1 cellular context compared by ENCODE assay signal in genomic region chr17:51085150-51085805, GRCh38.
TF ChIP-seq lines count a peak whose summit lies in the region.

No MANE protein-coding gene starts in this region.

TF ChIP-seq in SK-N-SH, 30 proteins besides CTCF, POLR2A, EP300 and RAD21:
- no peak; the same call in 1 of the 2 replicates for TF ChIP-seq FOXM1 (IDR thresholded peaks at IDR 0.05; ENCODE audit: low read depth)
- peak; percentile 15; the same call in 1 of the 2 replicates for TF ChIP-seq POLR2AphosphoS5 (IDR thresholded peaks at IDR 0.05; ENCODE audit: low read depth, low read length)
- no peak for TF ChIP-seq SIN3A (IDR thresholded peaks at IDR 0.05; ENCODE audit: borderline replicate concordance, low read depth, low read length)
- TF ChIP-seq USF1 (IDR thresholded peaks at IDR 0.05; ENCODE audit: borderline replicate concordance, low read depth), result no peak
- peak; percentile 64 for TF ChIP-seq TCF12 (IDR thresholded peaks at IDR 0.05)
- TF ChIP-seq FOSL2 (IDR thresholded peaks at IDR 0.05; ENCODE audit: borderline replicate concordance, low read depth), result peak; percentile 52
- TF ChIP-seq JUND (IDR thresholded peaks at IDR 0.05), result peak; percentile 51; the same call in 1 of the 2 replicates
- TF ChIP-seq NFIC (IDR thresholded peaks at IDR 0.05; ENCODE audit: borderline replicate concordance), result peak; percentile 35; the same call in 1 of the 2 replicates
- TF ChIP-seq, protein P1, sequence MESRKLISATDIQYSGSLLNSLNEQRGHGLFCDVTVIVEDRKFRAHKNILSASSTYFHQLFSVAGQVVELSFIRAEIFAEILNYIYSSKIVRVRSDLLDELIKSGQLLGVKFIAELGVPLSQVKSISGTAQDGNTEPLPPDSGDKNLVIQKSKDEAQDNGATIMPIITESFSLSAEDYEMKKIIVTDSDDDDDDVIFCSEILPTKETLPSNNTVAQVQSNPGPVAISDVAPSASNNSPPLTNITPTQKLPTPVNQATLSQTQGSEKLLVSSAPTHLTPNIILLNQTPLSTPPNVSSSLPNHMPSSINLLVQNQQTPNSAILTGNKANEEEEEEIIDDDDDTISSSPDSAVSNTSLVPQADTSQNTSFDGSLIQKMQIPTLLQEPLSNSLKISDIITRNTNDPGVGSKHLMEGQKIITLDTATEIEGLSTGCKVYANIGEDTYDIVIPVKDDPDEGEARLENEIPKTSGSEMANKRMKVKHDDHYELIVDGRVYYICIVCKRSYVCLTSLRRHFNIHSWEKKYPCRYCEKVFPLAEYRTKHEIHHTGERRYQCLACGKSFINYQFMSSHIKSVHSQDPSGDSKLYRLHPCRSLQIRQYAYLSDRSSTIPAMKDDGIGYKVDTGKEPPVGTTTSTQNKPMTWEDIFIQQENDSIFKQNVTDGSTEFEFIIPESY (IDR thresholded peaks at IDR 0.05; ENCODE audit: borderline replicate concordance, low read depth), result no peak
- TF ChIP-seq TEAD4 (IDR thresholded peaks at IDR 0.05; ENCODE audit: borderline replicate concordance, insufficient read depth), result peak; percentile 46; the same call in 1 of the 2 replicates
- TF ChIP-seq GABPA (IDR thresholded peaks at IDR 0.05; ENCODE audit: low read depth), result 0 out of 2 replicates have a peak, but pooled peaks have one; percentile 12
- TF ChIP-seq SMC3 (IDR thresholded peaks at IDR 0.05; ENCODE audit: low read depth, low read length), result no peak
- no peak for TF ChIP-seq NRF1 (IDR thresholded peaks at IDR 0.05; ENCODE audit: low read depth, low read length)
- TF ChIP-seq FOXJ3 (CRISPR knock-in tag; IDR thresholded peaks at IDR 0.05), result no peak
- TF ChIP-seq MAX (IDR thresholded peaks at IDR 0.05; ENCODE audit: low read depth), result peak; percentile 13; the same call in 1 of the 2 replicates
- TF ChIP-seq GATA2 (CRISPR knock-in tag; IDR thresholded peaks at IDR 0.05), result no peak
- TF ChIP-seq, protein P2, sequence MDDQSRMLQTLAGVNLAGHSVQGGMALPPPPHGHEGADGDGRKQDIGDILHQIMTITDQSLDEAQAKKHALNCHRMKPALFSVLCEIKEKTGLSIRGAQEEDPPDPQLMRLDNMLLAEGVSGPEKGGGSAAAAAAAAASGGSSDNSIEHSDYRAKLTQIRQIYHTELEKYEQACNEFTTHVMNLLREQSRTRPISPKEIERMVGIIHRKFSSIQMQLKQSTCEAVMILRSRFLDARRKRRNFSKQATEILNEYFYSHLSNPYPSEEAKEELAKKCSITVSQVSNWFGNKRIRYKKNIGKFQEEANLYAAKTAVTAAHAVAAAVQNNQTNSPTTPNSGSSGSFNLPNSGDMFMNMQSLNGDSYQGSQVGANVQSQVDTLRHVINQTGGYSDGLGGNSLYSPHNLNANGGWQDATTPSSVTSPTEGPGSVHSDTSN (IDR thresholded peaks at IDR 0.05), result peak; percentile 78
- TF ChIP-seq EZH2phosphoT487 (IDR thresholded peaks at IDR 0.05; ENCODE audit: borderline replicate concordance, low read depth), result no peak
- TF ChIP-seq YY1 (IDR thresholded peaks at IDR 0.05; ENCODE audit: low read depth), result peak; percentile 10; the same call in 1 of the 2 replicates
